12 cellular contexts compared by ENCODE assay signal in the genomic region with DNA sequence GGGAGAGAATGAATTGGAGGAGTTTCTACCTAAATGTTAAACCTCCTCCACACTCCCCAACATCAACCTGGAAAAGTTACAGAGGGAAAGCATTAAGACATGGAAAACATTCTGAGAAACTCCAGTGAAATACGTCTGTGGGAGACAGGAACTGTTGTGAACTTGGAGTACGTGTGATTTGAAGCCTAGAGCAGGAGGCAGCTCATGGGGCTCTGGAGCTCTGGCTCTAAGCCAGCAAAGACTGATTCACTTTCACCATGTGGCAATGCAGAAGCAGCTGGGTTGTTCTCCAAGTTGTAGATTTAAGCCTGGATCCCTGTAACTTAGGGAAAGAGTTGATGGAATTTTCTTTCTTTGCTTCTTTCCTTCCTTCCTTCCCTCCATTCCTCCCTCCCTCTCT.
A peak's percentile ranks its signal among the peaks of the same experiment; 100 is the strongest.
DNase-seq lines count a peak whose midpoint lies in the region; ATAC-seq, FAIRE-seq and TF ChIP-seq lines count a peak whose summit lies in the region.
"Had no signal": no experiment of that assay in that cellular context is flagged by ENCODE, and none has a peak within 500 bp of the region (broad histone marks: within the 10 kb centered on the region; RNA-seq: fewer than 3 reads in every experiment).

No MANE protein-coding gene starts in this region.

- intact Hi-C loops in pancreas (cut with DNase I), result no loop called here

- H3K27me3 ChIP-seq in pancreas, result no peaks in the 10 kb centered on the region

- ATAC-seq in SK-N-SH treated with all-trans-retinoic acid at 6 μM for 48 hours (peak; percentile 40; the same call in 1 of the 3 replicates), pancreas (peak; percentile 74 to 93 (median 78))
- ATAC-seq: natural killer cell treated with Interleukin-12 subunit alpha and Interleukin-12 subunit beta and Interleukin-15 and Interleukin-18, amount 100 ng/mL, for 72 hours had no signal

- H3K9me3 ChIP-seq in pancreas, result no peaks in the 10 kb centered on the region

- H3K36me3 ChIP-seq in pancreas, result no peaks in the 10 kb centered on the region

- H3K27ac ChIP-seq in pancreas, result no peak overlapping the region

- 10 to 19% methylated on average over 2 of the region's 2 CpGs for WGBS in pancreas, 2 donors

- H3K4me1 ChIP-seq in pancreas, result no peaks in the 10 kb centered on the region

- DNase-seq in H4 (ENCODE audit: low spot score) (peak; percentile 53), foreskin fibroblast (peak; percentile 75 to 97), pancreas (peak in 4 of 6 donors; percentile 21 to 73 (median 44)), NCI-H2227 (lab: John Stamatoyannopoulos, UW; ENCODE audit: unreplicated experiment) (no peak), NCI-H1048 (lab: John Stamatoyannopoulos, UW) (no peak), GM03348 (ENCODE audit: low spot score) (no peak)
- no peak for DNase-seq in stimulated activated CD4-positive, alpha-beta T cell treated with anti-CD3 and anti-CD28 coated beads, Interleukin-12 subunit alpha, Interleukin-12 subunit beta, amount 100 ng/mL, for 4 hours
- DNase-seq: CD4-positive, CD25-positive, alpha-beta regulatory T cell; glutamatergic neuron; NCI-H2107 had no signal

- FAIRE-seq in pancreas (lab: Jason Lieb, UNC), result no peak

- no peak overlapping the region for H3K4me3 ChIP-seq in foreskin fibroblast (ENCODE audit: low read depth in 1 of 2, low read length in 2 of 2)
- peak overlapping the region in 1 of 4 donors; percentile 5 for H3K4me3 ChIP-seq in pancreas

- TF ChIP-seq CTCF in foreskin fibroblast (IDR thresholded peaks at IDR 0.05; ENCODE audit: low read depth, low read length) (no peak), pancreas (IDR thresholded peaks at IDR 0.05) (no peak)

TF ChIP-seq in SK-N-SH treated with all-trans-retinoic acid at 6 μM for 48 hours, 23 proteins besides CTCF, POLR2A, EP300 and RAD21:
- TF ChIP-seq CSDC2 (CRISPR knock-in tag; IDR thresholded peaks at IDR 0.05) (no peak), BACH2 (CRISPR knock-in tag; IDR thresholded peaks at IDR 0.05; ENCODE audit: borderline replicate concordance) (no peak), GLIS3 (CRISPR knock-in tag; IDR thresholded peaks at IDR 0.05) (no peak), TOX (CRISPR knock-in tag; IDR thresholded peaks at IDR 0.05; ENCODE audit: borderline replicate concordance) (no peak), OSR1 (CRISPR knock-in tag; IDR thresholded peaks at IDR 0.05) (no peak), ZNF565 (CRISPR knock-in tag; conservative IDR thresholded peaks at IDR 0.05; ENCODE audit: low read depth) (no peak), ARNTL (CRISPR knock-in tag; IDR thresholded peaks at IDR 0.05; ENCODE audit: borderline replicate concordance, low read depth) (no peak), ZFP30 (CRISPR knock-in tag; IDR thresholded peaks at IDR 0.05) (no peak), ZNF70 (CRISPR knock-in tag; IDR thresholded peaks at IDR 0.05) (no peak), ZFP3 (CRISPR knock-in tag; IDR thresholded peaks at IDR 0.05) (no peak), TCF4 (CRISPR knock-in tag; IDR thresholded peaks at IDR 0.05; ENCODE audit: borderline replicate concordance) (no peak), ZNF8 (CRISPR knock-in tag; IDR thresholded peaks at IDR 0.05) (no peak), SNAI2 (CRISPR knock-in tag; IDR thresholded peaks at IDR 0.05) (no peak), RARB (CRISPR knock-in tag; IDR thresholded peaks at IDR 0.05) (no peak)
- TF ChIP-seq, protein P1, sequence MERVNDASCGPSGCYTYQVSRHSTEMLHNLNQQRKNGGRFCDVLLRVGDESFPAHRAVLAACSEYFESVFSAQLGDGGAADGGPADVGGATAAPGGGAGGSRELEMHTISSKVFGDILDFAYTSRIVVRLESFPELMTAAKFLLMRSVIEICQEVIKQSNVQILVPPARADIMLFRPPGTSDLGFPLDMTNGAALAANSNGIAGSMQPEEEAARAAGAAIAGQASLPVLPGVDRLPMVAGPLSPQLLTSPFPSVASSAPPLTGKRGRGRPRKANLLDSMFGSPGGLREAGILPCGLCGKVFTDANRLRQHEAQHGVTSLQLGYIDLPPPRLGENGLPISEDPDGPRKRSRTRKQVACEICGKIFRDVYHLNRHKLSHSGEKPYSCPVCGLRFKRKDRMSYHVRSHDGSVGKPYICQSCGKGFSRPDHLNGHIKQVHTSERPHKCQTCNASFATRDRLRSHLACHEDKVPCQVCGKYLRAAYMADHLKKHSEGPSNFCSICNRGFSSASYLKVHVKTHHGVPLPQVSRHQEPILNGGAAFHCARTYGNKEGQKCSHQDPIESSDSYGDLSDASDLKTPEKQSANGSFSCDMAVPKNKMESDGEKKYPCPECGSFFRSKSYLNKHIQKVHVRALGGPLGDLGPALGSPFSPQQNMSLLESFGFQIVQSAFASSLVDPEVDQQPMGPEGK (CRISPR knock-in tag; IDR thresholded peaks at IDR 0.05; ENCODE audit: borderline replicate concordance), result no peak
- TF ChIP-seq, protein P2, sequence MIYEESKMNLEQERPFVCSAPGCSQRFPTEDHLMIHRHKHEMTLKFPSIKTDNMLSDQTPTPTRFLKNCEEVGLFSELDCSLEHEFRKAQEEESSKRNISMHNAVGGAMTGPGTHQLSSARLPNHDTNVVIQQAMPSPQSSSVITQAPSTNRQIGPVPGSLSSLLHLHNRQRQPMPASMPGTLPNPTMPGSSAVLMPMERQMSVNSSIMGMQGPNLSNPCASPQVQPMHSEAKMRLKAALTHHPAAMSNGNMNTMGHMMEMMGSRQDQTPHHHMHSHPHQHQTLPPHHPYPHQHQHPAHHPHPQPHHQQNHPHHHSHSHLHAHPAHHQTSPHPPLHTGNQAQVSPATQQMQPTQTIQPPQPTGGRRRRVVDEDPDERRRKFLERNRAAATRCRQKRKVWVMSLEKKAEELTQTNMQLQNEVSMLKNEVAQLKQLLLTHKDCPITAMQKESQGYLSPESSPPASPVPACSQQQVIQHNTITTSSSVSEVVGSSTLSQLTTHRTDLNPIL (CRISPR knock-in tag; IDR thresholded peaks at IDR 0.05; ENCODE audit: low read depth), result no peak
- TF ChIP-seq, protein P3, sequence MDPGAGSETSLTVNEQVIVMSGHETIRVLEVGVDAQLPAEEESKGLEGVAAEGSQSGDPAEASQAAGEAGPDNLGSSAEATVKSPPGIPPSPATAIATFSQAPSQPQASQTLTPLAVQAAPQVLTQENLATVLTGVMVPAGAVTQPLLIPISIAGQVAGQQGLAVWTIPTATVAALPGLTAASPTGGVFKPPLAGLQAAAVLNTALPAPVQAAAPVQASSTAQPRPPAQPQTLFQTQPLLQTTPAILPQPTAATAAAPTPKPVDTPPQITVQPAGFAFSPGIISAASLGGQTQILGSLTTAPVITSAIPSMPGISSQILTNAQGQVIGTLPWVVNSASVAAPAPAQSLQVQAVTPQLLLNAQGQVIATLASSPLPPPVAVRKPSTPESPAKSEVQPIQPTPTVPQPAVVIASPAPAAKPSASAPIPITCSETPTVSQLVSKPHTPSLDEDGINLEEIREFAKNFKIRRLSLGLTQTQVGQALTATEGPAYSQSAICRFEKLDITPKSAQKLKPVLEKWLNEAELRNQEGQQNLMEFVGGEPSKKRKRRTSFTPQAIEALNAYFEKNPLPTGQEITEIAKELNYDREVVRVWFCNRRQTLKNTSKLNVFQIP (CRISPR knock-in tag; IDR thresholded peaks at IDR 0.05; ENCODE audit: borderline replicate concordance, low read depth), result no peak
- TF ChIP-seq, protein P4, sequence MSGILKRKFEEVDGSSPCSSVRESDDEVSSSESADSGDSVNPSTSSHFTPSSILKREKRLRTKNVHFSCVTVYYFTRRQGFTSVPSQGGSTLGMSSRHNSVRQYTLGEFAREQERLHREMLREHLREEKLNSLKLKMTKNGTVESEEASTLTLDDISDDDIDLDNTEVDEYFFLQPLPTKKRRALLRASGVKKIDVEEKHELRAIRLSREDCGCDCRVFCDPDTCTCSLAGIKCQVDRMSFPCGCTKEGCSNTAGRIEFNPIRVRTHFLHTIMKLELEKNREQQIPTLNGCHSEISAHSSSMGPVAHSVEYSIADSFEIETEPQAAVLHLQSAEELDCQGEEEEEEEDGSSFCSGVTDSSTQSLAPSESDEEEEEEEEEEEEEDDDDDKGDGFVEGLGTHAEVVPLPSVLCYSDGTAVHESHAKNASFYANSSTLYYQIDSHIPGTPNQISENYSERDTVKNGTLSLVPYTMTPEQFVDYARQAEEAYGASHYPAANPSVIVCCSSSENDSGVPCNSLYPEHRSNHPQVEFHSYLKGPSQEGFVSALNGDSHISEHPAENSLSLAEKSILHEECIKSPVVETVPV (CRISPR knock-in tag; IDR thresholded peaks at IDR 0.05), result no peak
- TF ChIP-seq, protein P5, sequence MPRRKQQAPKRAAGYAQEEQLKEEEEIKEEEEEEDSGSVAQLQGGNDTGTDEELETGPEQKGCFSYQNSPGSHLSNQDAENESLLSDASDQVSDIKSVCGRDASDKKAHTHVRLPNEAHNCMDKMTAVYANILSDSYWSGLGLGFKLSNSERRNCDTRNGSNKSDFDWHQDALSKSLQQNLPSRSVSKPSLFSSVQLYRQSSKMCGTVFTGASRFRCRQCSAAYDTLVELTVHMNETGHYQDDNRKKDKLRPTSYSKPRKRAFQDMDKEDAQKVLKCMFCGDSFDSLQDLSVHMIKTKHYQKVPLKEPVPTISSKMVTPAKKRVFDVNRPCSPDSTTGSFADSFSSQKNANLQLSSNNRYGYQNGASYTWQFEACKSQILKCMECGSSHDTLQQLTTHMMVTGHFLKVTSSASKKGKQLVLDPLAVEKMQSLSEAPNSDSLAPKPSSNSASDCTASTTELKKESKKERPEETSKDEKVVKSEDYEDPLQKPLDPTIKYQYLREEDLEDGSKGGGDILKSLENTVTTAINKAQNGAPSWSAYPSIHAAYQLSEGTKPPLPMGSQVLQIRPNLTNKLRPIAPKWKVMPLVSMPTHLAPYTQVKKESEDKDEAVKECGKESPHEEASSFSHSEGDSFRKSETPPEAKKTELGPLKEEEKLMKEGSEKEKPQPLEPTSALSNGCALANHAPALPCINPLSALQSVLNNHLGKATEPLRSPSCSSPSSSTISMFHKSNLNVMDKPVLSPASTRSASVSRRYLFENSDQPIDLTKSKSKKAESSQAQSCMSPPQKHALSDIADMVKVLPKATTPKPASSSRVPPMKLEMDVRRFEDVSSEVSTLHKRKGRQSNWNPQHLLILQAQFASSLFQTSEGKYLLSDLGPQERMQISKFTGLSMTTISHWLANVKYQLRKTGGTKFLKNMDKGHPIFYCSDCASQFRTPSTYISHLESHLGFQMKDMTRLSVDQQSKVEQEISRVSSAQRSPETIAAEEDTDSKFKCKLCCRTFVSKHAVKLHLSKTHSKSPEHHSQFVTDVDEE (CRISPR knock-in tag; IDR thresholded peaks at IDR 0.05), result no peak

Comparison
In these comparisons a context has a peak if more than half of its experiments do, and no peak if none do; other contexts are left out.
1. DNase-seq: peak in H4 (single experiment), foreskin fibroblast (2 of 2) and pancreas (4 of 6); none in stimulated activated CD4-positive, alpha-beta T cell treated with anti-CD3 and anti-CD28 coated beads, Interleukin-12 subunit alpha, Interleukin-12 subunit beta, amount 100 ng/mL, for 4 hours (single experiment), NCI-H2227 (single experiment), NCI-H1048 (single experiment) and GM03348 (single experiment).